In the genomic region with DNA sequence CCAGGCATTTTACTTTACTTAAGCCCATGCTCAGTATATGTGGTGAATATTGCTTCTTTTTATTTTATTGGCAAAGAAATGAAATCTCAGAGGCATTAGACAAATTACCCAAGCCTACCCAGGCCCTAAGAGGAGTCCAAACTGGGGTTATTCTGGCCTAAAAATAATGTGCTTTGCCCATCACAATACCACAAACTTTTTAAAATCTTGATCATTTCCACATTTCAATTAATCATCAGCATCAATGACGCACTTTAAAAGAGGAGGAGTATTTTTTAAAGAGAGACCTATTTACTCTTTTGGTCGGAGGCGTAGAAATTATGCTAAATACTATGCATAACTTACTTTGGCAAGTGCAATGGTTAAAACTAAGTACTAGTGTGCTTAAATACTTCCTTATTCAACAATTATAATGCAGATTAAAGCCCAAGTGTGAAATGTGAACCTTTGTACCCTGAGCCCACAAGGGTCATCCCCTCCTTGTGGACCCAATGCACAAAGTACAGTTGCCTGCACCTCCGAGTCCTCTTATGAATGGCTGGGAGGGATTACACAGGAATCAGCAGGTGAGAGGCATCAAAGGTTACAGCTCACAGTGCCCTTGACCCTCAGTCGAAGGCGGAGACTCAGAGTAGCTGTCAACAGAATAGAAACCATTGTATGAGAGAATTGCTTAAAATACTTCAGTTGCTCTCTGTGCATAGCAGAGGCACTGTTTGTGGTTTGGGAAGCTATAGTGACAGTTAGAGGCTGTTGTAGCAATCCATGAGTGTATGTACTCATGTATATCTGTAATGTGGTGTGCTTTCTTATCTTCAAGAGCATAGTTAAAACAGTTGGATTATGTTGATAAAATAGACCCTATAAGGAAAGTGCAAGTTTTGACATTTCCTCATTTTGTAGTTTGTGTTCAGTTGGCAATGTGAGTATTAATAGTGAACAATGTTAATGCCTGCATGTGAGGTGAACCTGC, we compare ENCODE assay signal across 8 cellular contexts.
DNase-seq lines count a peak whose midpoint lies in the region; ATAC-seq and TF ChIP-seq lines count a peak whose summit lies in the region.

No MANE protein-coding gene starts in this region.

- peak; percentile 88 for ATAC-seq in GM18861 (IDR thresholded peaks at IDR 0.05; ENCODE audit: unreplicated experiment)
- peak; percentile 73 for ATAC-seq in HG02970 (IDR thresholded peaks at IDR 0.05; ENCODE audit: low FRiP score, unreplicated experiment)
- peak; percentile 87 for ATAC-seq in activated naive CD8-positive, alpha-beta T cell treated with anti-CD3 and anti-CD28 coated beads, Interleukin-2, amount 50 U/mL, for 24 hours

- no peak overlapping the region for H3K4me2 ChIP-seq in osteoblast (ENCODE audit: insufficient read depth, low read length)

- peaks cover 79% of the 10 kb centered on the region for H3K4me1 Mint-ChIP-seq in activated naive CD8-positive, alpha-beta T cell treated with anti-CD3 and anti-CD28 coated beads, Interleukin-2, amount 50 U/mL, for 24 hours

- H4K20me1 ChIP-seq in osteoblast (ENCODE audit: insufficient read depth, low read length), result no peaks in the 10 kb centered on the region

- DNase-seq in AML-193 (lab: John Stamatoyannopoulos, UW) (peak; percentile 95 to 98), NCI-H774 (lab: John Stamatoyannopoulos, UW) (peak; percentile 15), osteoblast (ENCODE audit: insufficient read length, low spot score, missing footprints) (peak; percentile 1), amygdala (lab: John Stamatoyannopoulos, UW) (no peak), WERI-Rb-1 (no peak)
- DNase-seq in activated naive CD8-positive, alpha-beta T cell treated with anti-CD3 and anti-CD28 coated beads, Interleukin-2, amount 50 U/mL, for 24 hours, result peak; percentile 46

- no peaks in the 10 kb centered on the region for H3K27me3 ChIP-seq in osteoblast (ENCODE audit: insufficient read depth, low read length)
- no peaks in the 10 kb centered on the region for H3K27me3 ChIP-seq in WERI-Rb-1 (ENCODE audit: insufficient read depth, low read depth, severe bottlenecking)

- H3K4me3 Mint-ChIP-seq in activated naive CD8-positive, alpha-beta T cell treated with anti-CD3 and anti-CD28 coated beads, Interleukin-2, amount 50 U/mL, for 24 hours, result peak overlapping the region; percentile 81

- H3K27ac Mint-ChIP-seq in activated naive CD8-positive, alpha-beta T cell treated with anti-CD3 and anti-CD28 coated beads, Interleukin-2, amount 50 U/mL, for 24 hours, result peak overlapping the region; percentile 93

- H3K79me2 ChIP-seq in osteoblast (ENCODE audit: insufficient read depth, low read length), result no peaks in the 10 kb centered on the region

- H3K36me3 Mint-ChIP-seq in activated naive CD8-positive, alpha-beta T cell treated with anti-CD3 and anti-CD28 coated beads, Interleukin-2, amount 50 U/mL, for 24 hours (ENCODE audit: low read depth), result no peaks in the 10 kb centered on the region

- H3K27me3 Mint-ChIP-seq in activated naive CD8-positive, alpha-beta T cell treated with anti-CD3 and anti-CD28 coated beads, Interleukin-2, amount 50 U/mL, for 24 hours, result no peaks in the 10 kb centered on the region

- no peaks in the 10 kb centered on the region for H3K4me1 ChIP-seq in osteoblast (ENCODE audit: insufficient read depth, low read length)

- TF ChIP-seq CTCF in osteoblast (IDR thresholded peaks at IDR 0.05; ENCODE audit: extremely low read depth, low read depth, low read length) (no peak), WERI-Rb-1 (IDR thresholded peaks at IDR 0.05; ENCODE audit: low read depth, low read length) (no peak)

- no peak overlapping the region for H2AFZ ChIP-seq in osteoblast (ENCODE audit: low read length)

- no peaks in the 10 kb centered on the region for H3K9me3 ChIP-seq in osteoblast (ENCODE audit: low read depth, low read length)
- H3K9me3 ChIP-seq in WERI-Rb-1 (ENCODE audit: severe bottlenecking), result no peaks in the 10 kb centered on the region

- no peak overlapping the region for H3K27ac ChIP-seq in osteoblast (ENCODE audit: low read depth, low read length)
- H3K27ac ChIP-seq in WERI-Rb-1, result no peak overlapping the region

- no peaks in the 10 kb centered on the region for H3K36me3 ChIP-seq in osteoblast (ENCODE audit: insufficient read depth, low read length)
- no peaks in the 10 kb centered on the region for H3K36me3 ChIP-seq in WERI-Rb-1

- H3K4me3 ChIP-seq in osteoblast (ENCODE audit: insufficient read depth, low read length), result no peak overlapping the region
- no peak overlapping the region for H3K4me3 ChIP-seq in WERI-Rb-1 (ENCODE audit: low read depth, low read length)

- no peaks in the 10 kb centered on the region for H3K9me3 Mint-ChIP-seq in activated naive CD8-positive, alpha-beta T cell treated with anti-CD3 and anti-CD28 coated beads, Interleukin-2, amount 50 U/mL, for 24 hours

Comparison
In these comparisons a context has a peak if more than half of its experiments do, and no peak if none do; other contexts are left out.
1. DNase-seq: peak in AML-193 (2 of 2), NCI-H774 (single experiment), activated naive CD8-positive, alpha-beta T cell treated with anti-CD3 and anti-CD28 coated beads, Interleukin-2, amount 50 U/mL, for 24 hours (single experiment) and osteoblast (single experiment); none in amygdala (0 of 56) and WERI-Rb-1 (single experiment).
2. Peak in every context shown above with its lines, with median percentiles within 50 percentile points of each other: ATAC-seq.